Comparison of ENCODE assay signal across 1 cellular context in the genomic region with DNA sequence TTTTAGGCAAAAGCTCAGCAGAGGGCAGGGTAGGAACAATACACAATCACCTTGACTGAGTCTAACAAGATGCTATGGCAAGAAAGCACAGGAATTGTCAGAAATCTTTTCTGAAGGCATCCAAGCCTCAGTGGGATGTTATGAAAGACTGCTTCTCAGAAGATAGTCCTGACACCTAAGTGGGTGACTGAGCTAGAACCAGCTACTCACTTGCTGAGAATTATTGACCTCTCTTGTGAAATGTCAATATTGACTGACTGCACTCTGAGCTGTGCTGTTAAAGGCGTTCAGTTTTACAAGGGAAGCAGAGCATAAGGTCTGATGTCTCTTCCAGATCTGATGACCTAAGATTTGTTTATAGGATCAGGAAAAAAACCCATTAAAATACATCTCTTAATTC.
A peak's percentile ranks its signal among the peaks of the same experiment; 100 is the strongest.
TF ChIP-seq lines count a peak whose summit lies in the region.

No MANE protein-coding gene starts in this region.

TF ChIP-seq in HepG2, 621 proteins besides CTCF, POLR2A, EP300 and RAD21 (continued from another document and continues in another):
- TF ChIP-seq, protein P1, sequence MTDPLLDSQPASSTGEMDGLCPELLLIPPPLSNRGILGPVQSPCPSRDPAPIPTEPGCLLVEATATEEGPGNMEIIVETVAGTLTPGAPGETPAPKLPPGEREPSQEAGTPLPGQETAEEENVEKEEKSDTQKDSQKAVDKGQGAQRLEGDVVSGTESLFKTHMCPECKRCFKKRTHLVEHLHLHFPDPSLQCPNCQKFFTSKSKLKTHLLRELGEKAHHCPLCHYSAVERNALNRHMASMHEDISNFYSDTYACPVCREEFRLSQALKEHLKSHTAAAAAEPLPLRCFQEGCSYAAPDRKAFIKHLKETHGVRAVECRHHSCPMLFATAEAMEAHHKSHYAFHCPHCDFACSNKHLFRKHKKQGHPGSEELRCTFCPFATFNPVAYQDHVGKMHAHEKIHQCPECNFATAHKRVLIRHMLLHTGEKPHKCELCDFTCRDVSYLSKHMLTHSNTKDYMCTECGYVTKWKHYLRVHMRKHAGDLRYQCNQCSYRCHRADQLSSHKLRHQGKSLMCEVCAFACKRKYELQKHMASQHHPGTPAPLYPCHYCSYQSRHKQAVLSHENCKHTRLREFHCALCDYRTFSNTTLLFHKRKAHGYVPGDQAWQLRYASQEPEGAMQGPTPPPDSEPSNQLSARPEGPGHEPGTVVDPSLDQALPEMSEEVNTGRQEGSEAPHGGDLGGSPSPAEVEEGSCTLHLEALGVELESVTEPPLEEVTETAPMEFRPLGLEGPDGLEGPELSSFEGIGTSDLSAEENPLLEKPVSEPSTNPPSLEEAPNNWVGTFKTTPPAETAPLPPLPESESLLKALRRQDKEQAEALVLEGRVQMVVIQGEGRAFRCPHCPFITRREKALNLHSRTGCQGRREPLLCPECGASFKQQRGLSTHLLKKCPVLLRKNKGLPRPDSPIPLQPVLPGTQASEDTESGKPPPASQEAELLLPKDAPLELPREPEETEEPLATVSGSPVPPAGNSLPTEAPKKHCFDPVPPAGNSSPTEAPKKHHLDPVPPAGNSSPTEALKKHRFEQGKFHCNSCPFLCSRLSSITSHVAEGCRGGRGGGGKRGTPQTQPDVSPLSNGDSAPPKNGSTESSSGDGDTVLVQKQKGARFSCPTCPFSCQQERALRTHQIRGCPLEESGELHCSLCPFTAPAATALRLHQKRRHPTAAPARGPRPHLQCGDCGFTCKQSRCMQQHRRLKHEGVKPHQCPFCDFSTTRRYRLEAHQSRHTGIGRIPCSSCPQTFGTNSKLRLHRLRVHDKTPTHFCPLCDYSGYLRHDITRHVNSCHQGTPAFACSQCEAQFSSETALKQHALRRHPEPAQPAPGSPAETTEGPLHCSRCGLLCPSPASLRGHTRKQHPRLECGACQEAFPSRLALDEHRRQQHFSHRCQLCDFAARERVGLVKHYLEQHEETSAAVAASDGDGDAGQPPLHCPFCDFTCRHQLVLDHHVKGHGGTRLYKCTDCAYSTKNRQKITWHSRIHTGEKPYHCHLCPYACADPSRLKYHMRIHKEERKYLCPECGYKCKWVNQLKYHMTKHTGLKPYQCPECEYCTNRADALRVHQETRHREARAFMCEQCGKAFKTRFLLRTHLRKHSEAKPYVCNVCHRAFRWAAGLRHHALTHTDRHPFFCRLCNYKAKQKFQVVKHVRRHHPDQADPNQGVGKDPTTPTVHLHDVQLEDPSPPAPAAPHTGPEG (CRISPR knock-in tag; IDR thresholded peaks at IDR 0.05) = peak; percentile 52; the same call in 1 of the 2 replicates
- no peak for TF ChIP-seq ZBTB8A (CRISPR knock-in tag; IDR thresholded peaks at IDR 0.05; ENCODE audit: borderline replicate concordance, low read depth)
- TF ChIP-seq ZSCAN21 (CRISPR knock-in tag; IDR thresholded peaks at IDR 0.05; ENCODE audit: borderline replicate concordance) = peak; percentile 54; the same call in 1 of the 2 replicates
- peak; percentile 97 for TF ChIP-seq CEBPG (CRISPR knock-in tag; IDR thresholded peaks at IDR 0.05)
- TF ChIP-seq, protein P2, sequence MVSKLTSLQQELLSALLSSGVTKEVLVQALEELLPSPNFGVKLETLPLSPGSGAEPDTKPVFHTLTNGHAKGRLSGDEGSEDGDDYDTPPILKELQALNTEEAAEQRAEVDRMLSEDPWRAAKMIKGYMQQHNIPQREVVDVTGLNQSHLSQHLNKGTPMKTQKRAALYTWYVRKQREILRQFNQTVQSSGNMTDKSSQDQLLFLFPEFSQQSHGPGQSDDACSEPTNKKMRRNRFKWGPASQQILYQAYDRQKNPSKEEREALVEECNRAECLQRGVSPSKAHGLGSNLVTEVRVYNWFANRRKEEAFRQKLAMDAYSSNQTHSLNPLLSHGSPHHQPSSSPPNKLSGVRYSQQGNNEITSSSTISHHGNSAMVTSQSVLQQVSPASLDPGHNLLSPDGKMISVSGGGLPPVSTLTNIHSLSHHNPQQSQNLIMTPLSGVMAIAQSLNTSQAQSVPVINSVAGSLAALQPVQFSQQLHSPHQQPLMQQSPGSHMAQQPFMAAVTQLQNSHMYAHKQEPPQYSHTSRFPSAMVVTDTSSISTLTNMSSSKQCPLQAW (CRISPR knock-in tag; IDR thresholded peaks at IDR 0.05) = no peak; the same call in 1 of the 2 replicates
- TF ChIP-seq, protein P3, sequence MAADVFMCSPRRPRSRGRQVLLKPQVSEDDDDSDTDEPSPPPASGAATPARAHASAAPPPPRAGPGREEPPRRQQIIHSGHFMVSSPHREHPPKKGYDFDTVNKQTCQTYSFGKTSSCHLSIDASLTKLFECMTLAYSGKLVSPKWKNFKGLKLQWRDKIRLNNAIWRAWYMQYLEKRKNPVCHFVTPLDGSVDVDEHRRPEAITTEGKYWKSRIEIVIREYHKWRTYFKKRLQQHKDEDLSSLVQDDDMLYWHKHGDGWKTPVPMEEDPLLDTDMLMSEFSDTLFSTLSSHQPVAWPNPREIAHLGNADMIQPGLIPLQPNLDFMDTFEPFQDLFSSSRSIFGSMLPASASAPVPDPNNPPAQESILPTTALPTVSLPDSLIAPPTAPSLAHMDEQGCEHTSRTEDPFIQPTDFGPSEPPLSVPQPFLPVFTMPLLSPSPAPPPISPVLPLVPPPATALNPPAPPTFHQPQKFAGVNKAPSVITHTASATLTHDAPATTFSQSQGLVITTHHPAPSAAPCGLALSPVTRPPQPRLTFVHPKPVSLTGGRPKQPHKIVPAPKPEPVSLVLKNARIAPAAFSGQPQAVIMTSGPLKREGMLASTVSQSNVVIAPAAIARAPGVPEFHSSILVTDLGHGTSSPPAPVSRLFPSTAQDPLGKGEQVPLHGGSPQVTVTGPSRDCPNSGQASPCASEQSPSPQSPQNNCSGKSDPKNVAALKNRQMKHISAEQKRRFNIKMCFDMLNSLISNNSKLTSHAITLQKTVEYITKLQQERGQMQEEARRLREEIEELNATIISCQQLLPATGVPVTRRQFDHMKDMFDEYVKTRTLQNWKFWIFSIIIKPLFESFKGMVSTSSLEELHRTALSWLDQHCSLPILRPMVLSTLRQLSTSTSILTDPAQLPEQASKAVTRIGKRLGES (CRISPR knock-in tag; IDR thresholded peaks at IDR 0.05; ENCODE audit: borderline replicate concordance) = no peak
- no peak for TF ChIP-seq ZNF451 (CRISPR knock-in tag; IDR thresholded peaks at IDR 0.05)
- TF ChIP-seq ZFX (CRISPR knock-in tag; IDR thresholded peaks at IDR 0.05; ENCODE audit: low read depth) = no peak
- TF ChIP-seq MXD4 (CRISPR knock-in tag; IDR thresholded peaks at IDR 0.05) = peak; percentile 66; the same call in 1 of the 2 replicates
- TF ChIP-seq KAT8 (CRISPR knock-in tag; IDR thresholded peaks at IDR 0.05) = peak; percentile 87
- TF ChIP-seq TARDBP (CRISPR knock-in tag; IDR thresholded peaks at IDR 0.05) = peak; percentile 94
- TF ChIP-seq SOX5 (CRISPR knock-in tag; IDR thresholded peaks at IDR 0.05; ENCODE audit: borderline replicate concordance) = peak; percentile 88
- TF ChIP-seq, protein P4, sequence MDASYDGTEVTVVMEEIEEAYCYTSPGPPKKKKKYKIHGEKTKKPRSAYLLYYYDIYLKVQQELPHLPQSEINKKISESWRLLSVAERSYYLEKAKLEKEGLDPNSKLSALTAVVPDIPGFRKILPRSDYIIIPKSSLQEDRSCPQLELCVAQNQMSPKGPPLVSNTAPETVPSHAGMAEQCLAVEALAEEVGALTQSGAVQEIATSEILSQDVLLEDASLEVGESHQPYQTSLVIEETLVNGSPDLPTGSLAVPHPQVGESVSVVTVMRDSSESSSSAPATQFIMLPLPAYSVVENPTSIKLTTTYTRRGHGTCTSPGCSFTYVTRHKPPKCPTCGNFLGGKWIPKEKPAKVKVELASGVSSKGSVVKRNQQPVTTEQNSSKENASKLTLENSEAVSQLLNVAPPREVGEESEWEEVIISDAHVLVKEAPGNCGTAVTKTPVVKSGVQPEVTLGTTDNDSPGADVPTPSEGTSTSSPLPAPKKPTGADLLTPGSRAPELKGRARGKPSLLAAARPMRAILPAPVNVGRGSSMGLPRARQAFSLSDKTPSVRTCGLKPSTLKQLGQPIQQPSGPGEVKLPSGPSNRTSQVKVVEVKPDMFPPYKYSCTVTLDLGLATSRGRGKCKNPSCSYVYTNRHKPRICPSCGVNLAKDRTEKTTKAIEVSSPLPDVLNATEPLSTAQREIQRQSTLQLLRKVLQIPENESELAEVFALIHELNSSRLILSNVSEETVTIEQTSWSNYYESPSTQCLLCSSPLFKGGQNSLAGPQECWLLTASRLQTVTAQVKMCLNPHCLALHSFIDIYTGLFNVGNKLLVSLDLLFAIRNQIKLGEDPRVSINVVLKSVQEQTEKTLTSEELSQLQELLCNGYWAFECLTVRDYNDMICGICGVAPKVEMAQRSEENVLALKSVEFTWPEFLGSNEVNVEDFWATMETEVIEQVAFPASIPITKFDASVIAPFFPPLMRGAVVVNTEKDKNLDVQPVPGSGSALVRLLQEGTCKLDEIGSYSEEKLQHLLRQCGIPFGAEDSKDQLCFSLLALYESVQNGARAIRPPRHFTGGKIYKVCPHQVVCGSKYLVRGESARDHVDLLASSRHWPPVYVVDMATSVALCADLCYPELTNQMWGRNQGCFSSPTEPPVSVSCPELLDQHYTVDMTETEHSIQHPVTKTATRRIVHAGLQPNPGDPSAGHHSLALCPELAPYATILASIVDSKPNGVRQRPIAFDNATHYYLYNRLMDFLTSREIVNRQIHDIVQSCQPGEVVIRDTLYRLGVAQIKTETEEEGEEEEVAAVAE (CRISPR knock-in tag; IDR thresholded peaks at IDR 0.05; ENCODE audit: borderline replicate concordance) = 0 out of 2 replicates have a peak, but pooled peaks have one; percentile 80
- TF ChIP-seq, protein P5, sequence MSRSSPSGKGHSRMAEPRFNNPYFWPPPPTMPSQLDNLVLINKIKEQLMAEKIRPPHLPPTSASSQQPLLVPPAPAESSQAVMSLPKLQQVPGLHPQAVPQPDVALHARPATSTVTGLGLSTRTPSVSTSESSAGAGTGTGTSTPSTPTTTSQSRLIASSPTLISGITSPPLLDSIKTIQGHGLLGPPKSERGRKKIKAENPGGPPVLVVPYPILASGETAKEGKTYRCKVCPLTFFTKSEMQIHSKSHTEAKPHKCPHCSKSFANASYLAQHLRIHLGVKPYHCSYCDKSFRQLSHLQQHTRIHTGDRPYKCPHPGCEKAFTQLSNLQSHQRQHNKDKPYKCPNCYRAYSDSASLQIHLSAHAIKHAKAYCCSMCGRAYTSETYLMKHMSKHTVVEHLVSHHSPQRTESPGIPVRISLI (CRISPR knock-in tag; IDR thresholded peaks at IDR 0.05; ENCODE audit: borderline replicate concordance) = peak; percentile 67; the same call in 1 of the 2 replicates
- peak; percentile 89; the same call in 1 of the 2 replicates for TF ChIP-seq ZNF556 (CRISPR knock-in tag; IDR thresholded peaks at IDR 0.05; ENCODE audit: borderline replicate concordance)
- no peak for TF ChIP-seq ZNF468 (CRISPR knock-in tag; IDR thresholded peaks at IDR 0.05)
- TF ChIP-seq ZNF253 (CRISPR knock-in tag; IDR thresholded peaks at IDR 0.05; ENCODE audit: borderline replicate concordance) = no peak
- TF ChIP-seq, protein P6, sequence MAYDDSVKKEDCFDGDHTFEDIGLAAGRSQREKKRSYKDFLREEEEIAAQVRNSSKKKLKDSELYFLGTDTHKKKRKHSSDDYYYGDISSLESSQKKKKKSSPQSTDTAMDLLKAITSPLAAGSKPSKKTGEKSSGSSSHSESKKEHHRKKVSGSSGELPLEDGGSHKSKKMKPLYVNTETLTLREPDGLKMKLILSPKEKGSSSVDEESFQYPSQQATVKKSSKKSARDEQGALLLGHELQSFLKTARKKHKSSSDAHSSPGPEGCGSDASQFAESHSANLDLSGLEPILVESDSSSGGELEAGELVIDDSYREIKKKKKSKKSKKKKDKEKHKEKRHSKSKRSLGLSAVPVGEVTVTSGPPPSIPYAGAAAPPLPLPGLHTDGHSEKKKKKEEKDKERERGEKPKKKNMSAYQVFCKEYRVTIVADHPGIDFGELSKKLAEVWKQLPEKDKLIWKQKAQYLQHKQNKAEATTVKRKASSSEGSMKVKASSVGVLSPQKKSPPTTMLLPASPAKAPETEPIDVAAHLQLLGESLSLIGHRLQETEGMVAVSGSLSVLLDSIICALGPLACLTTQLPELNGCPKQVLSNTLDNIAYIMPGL (CRISPR knock-in tag; IDR thresholded peaks at IDR 0.05; ENCODE audit: borderline replicate concordance in 1 of 2, low read depth in 1 of 2) = peak; percentile 45 to 58; a peak in 1 of 4 replicates
- no peak for TF ChIP-seq HOXA7 (CRISPR knock-in tag; IDR thresholded peaks at IDR 0.05)
- no peak for TF ChIP-seq MAZ (IDR thresholded peaks at IDR 0.05; ENCODE audit: borderline replicate concordance, low read depth, low read length)
- no peak for TF ChIP-seq MAZ (CRISPR knock-in tag; IDR thresholded peaks at IDR 0.05; ENCODE audit: low read depth)
- TF ChIP-seq ZNF652 (CRISPR knock-in tag; IDR thresholded peaks at IDR 0.05; ENCODE audit: borderline replicate concordance, low read depth) = peak; percentile 52; the same call in 1 of the 2 replicates
- no peak for TF ChIP-seq ZNF570 (CRISPR knock-in tag; IDR thresholded peaks at IDR 0.05; ENCODE audit: borderline replicate concordance)
- no peak for TF ChIP-seq NFKB2 (CRISPR knock-in tag; IDR thresholded peaks at IDR 0.05; ENCODE audit: borderline replicate concordance)
- TF ChIP-seq ETV5 (CRISPR knock-in tag; IDR thresholded peaks at IDR 0.05; ENCODE audit: borderline replicate concordance) = peak; percentile 70; the same call in 1 of the 2 replicates
- TF ChIP-seq NR2C2 (CRISPR knock-in tag; IDR thresholded peaks at IDR 0.05; ENCODE audit: borderline replicate concordance) = peak; percentile 72
- TF ChIP-seq ATF7 (IDR thresholded peaks at IDR 0.05) = no peak
- TF ChIP-seq ATF7 (CRISPR knock-in tag; IDR thresholded peaks at IDR 0.05) = peak; percentile 51; the same call in 1 of the 2 replicates
- peak; percentile 97 for TF ChIP-seq HMG20A (CRISPR knock-in tag; IDR thresholded peaks at IDR 0.05; ENCODE audit: borderline replicate concordance)
- peak; percentile 98 for TF ChIP-seq HDAC2 (CRISPR knock-in tag; IDR thresholded peaks at IDR 0.05)
- TF ChIP-seq ZNF17 (CRISPR knock-in tag; IDR thresholded peaks at IDR 0.05) = no peak
